15 cellular contexts compared by ENCODE assay signal in the genomic region with DNA sequence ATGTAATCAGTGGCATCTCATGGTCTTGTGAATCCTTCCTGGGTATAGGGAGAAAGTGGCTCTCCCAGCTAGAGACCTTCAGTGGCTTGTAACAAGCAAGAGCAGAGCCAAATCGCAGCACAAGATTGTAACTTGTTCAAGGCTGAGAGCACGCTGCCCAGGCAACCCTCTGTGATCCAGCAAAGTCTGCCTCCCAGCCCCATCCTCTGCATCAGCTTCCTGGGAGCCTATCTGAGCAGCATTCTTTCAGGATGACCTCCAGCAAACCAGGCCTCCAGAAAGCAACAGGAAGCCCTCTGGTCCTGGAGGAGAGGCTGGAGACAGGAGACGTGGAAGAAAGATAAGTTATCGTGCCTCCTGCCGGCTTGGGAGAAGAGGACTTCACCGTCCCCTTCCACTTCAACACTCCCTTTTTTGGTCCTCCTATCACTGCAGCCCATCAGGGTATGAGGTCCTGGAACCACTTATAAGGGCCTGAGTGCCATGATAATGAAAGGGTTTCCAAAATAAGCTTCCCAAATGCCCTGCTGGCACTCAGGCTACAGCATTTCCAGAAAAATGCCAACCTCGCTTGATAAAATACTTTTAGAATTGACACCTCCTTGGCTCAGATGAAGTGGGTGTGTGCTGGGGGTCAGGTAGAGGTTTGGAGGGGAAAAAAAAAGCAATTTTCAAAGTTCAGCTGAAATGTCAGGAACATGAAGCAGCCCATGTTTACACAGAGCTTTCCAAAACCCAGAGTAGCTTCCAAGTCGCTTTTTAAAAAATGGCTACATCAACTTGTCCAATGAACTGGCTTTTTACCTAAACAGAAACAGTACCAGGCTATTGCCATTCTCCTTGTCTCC.
DNase-seq lines count a peak whose midpoint lies in the region; ATAC-seq and TF ChIP-seq lines count a peak whose summit lies in the region.
"Had no signal": no experiment of that assay in that cellular context is flagged by ENCODE, and none has a peak within 500 bp of the region (broad histone marks: within the 10 kb centered on the region; RNA-seq: fewer than 3 reads in every experiment).

No MANE protein-coding gene starts in this region.

- no peaks in the 10 kb centered on the region for H3K4me1 ChIP-seq in effector memory CD4-positive, alpha-beta T cell (ENCODE audit: control insufficient read depth, insufficient read depth, low read length, poor library complexity, severe bottlenecking)

- peak; percentile 76 to 92 for ATAC-seq in left cardiac atrium
- no peak for ATAC-seq in activated T-cell treated with anti-CD3 and anti-CD28 coated beads, Interleukin-2, amount 50 U/mL, for 4 hours

- no peaks in the 10 kb centered on the region for H3K4me1 Mint-ChIP-seq in endothelial cell (ENCODE audit: unreplicated experiment)
- H3K4me1 Mint-ChIP-seq in activated T-cell treated with anti-CD3 and anti-CD28 coated beads, Interleukin-2, amount 50 U/mL, for 4 hours (ENCODE audit: low read depth) = no peaks in the 10 kb centered on the region

- H3K4me3 Mint-ChIP-seq in endothelial cell (ENCODE audit: unreplicated experiment) = no peak overlapping the region
- no peak overlapping the region for H3K4me3 Mint-ChIP-seq in activated T-cell treated with anti-CD3 and anti-CD28 coated beads, Interleukin-2, amount 50 U/mL, for 4 hours
- H3K4me3 Mint-ChIP-seq: CD4-positive, alpha-beta T cell; T-helper 1 cell treated with Interleukin-12 subunit alpha and Interleukin-12 subunit beta and Interleukin-4 antibody, amounts not matched to agents 30 μg/mL and 1 μg/mL, for 36 hours had no signal

- H3K27me3 ChIP-seq in effector memory CD4-positive, alpha-beta T cell (replicated peaks; ENCODE audit: control insufficient read depth, insufficient read depth, low read length, poor library complexity, severe bottlenecking) = peaks cover under 1% of the 10 kb centered on the region

- no peaks in the 10 kb centered on the region for H3K36me3 Mint-ChIP-seq in endothelial cell (ENCODE audit: low read depth, unreplicated experiment)
- H3K36me3 Mint-ChIP-seq in activated T-cell treated with anti-CD3 and anti-CD28 coated beads, Interleukin-2, amount 50 U/mL, for 4 hours (ENCODE audit: insufficient read depth) = no peaks in the 10 kb centered on the region

- no peaks in the 10 kb centered on the region for H3K9me3 Mint-ChIP-seq in endothelial cell (ENCODE audit: unreplicated experiment)
- H3K9me3 Mint-ChIP-seq in activated T-cell treated with anti-CD3 and anti-CD28 coated beads, Interleukin-2, amount 50 U/mL, for 4 hours = no peaks in the 10 kb centered on the region
- H3K9me3 Mint-ChIP-seq: CD4-positive, alpha-beta T cell; T-helper 1 cell treated with Interleukin-12 subunit alpha and Interleukin-12 subunit beta and Interleukin-4 antibody, amounts not matched to agents 30 μg/mL and 1 μg/mL, for 36 hours had no signal

- in situ Hi-C loops in astrocyte of the spinal cord (cut with HindIII; ENCODE audit: low sequenced_read_pairs) = no loop called here

- H3K4me3 ChIP-seq in astrocyte of the spinal cord (ENCODE audit: low read depth, low read length) = no peak overlapping the region
- no peak overlapping the region for H3K4me3 ChIP-seq in effector memory CD4-positive, alpha-beta T cell (ENCODE audit: insufficient read depth, low read depth, low read length, poor library complexity, severe bottlenecking)

- H3K36me3 ChIP-seq in effector memory CD4-positive, alpha-beta T cell (ENCODE audit: control insufficient read depth, insufficient read depth, low read length) = no peaks in the 10 kb centered on the region

- intact Hi-C loops in left cardiac atrium (cut with DNase I) = loop anchor here in 1 of 2 donors (10.0 kb wide), 1 partner anchor 119 kb away; no protein-coding TSS in a partner anchor

- TF ChIP-seq CTCF in astrocyte of the spinal cord (IDR thresholded peaks at IDR 0.05; ENCODE audit: low read depth, low read length) (no peak), endothelial cell (IDR thresholded peaks at IDR 0.05; ENCODE audit: unreplicated experiment) (no peak)

- no peaks in the 10 kb centered on the region for H3K27me3 Mint-ChIP-seq in endothelial cell (ENCODE audit: unreplicated experiment)
- H3K27me3 Mint-ChIP-seq in activated T-cell treated with anti-CD3 and anti-CD28 coated beads, Interleukin-2, amount 50 U/mL, for 4 hours (ENCODE audit: low read depth) = peaks cover 8% of the 10 kb centered on the region

- DNase-seq in ELR (ENCODE audit: low read depth) (peak; percentile 33), astrocyte of the spinal cord (ENCODE audit: low read depth, low spot score) (peak; percentile 32), left cardiac atrium (peak; percentile 45), midbrain (lab: John Stamatoyannopoulos, UW) (peak; percentile 6), endothelial cell (ENCODE audit: low spot score) (no peak), NCI-H1694 treated with DMSO at 0.1 percent for 48 hours (lab: John Stamatoyannopoulos, UW) (no peak)
- DNase-seq in effector memory CD4-positive, alpha-beta T cell = no peak
- DNase-seq in activated T-cell treated with anti-CD3 and anti-CD28 coated beads, Interleukin-2, amount 50 U/mL, for 4 hours = no peak
- DNase-seq: activated effector memory CD4-positive, alpha-beta T cell treated with anti-CD3 and anti-CD28 coated beads, Interleukin-2, amount 50 U/mL, for 16 hours; CD4-positive, alpha-beta T cell; DMS79 treated with DMSO at 0.1 percent for 48 hours; NCI-H1105 treated with DMSO at 0.1 percent for 48 hours had no signal

- no peak overlapping the region for H3K27ac Mint-ChIP-seq in endothelial cell (ENCODE audit: unreplicated experiment)
- H3K27ac Mint-ChIP-seq: CD4-positive, alpha-beta T cell; T-helper 1 cell treated with Interleukin-12 subunit alpha and Interleukin-12 subunit beta and Interleukin-4 antibody, amounts not matched to agents 30 μg/mL and 1 μg/mL, for 36 hours had no signal

- no peak overlapping the region for H3K27ac ChIP-seq in effector memory CD4-positive, alpha-beta T cell (ENCODE audit: insufficient read depth, low read length, poor library complexity, severe bottlenecking)
- H3K27ac ChIP-seq: HL-60, KMS-11 had no signal

- no peaks in the 10 kb centered on the region for H3K9me3 ChIP-seq in effector memory CD4-positive, alpha-beta T cell (ENCODE audit: control insufficient read depth, low read length)

Comparison
In these comparisons a context has a peak if more than half of its experiments do, and no peak if none do; other contexts are left out.
1. DNase-seq: peak in ELR (single experiment), astrocyte of the spinal cord (single experiment), left cardiac atrium (single experiment) and midbrain (single experiment); none in effector memory CD4-positive, alpha-beta T cell (0 of 3), endothelial cell (single experiment), activated T-cell treated with anti-CD3 and anti-CD28 coated beads, Interleukin-2, amount 50 U/mL, for 4 hours (single experiment) and NCI-H1694 treated with DMSO at 0.1 percent for 48 hours (single experiment).
2. ATAC-seq: peak in left cardiac atrium (2 of 2); none in activated T-cell treated with anti-CD3 and anti-CD28 coated beads, Interleukin-2, amount 50 U/mL, for 4 hours (0 of 2).